8 cellular contexts compared by ENCODE assay signal in genomic region chr6:69796081-69796626, GRCh38. TPM values are rescaled to one million over a fixed set of nuclear protein-coding genes. Genes with fewer than 3 reads are reported as not detected.
DNase-seq lines count a peak whose midpoint lies in the region; ATAC-seq and TF ChIP-seq lines count a peak whose summit lies in the region.

No MANE protein-coding gene starts in this region.

- peaks cover 45% of the 10 kb centered on the region for H3K4me1 Mint-ChIP-seq in activated naive CD4-positive, alpha-beta T cell treated with anti-CD3 and anti-CD28 coated beads, Interleukin-2, amount 10 ng/mL, durations not matched to agents 7 days and 5 days

- H3K9me3 Mint-ChIP-seq in activated naive CD4-positive, alpha-beta T cell treated with anti-CD3 and anti-CD28 coated beads, Interleukin-2, amount 10 ng/mL, durations not matched to agents 7 days and 5 days: peaks cover 7% of the 10 kb centered on the region

- POLR2A ChIA-PET in BJ (lab: Charles Lee): interaction anchor here (0.6 kb wide), 1 partner anchor 11 kb away, joined by 6 read pairs; no protein-coding TSS in a partner anchor

- peak overlapping the region; percentile 90 for H3K4me3 Mint-ChIP-seq in activated naive CD4-positive, alpha-beta T cell treated with anti-CD3 and anti-CD28 coated beads, Interleukin-2, amount 10 ng/mL, durations not matched to agents 7 days and 5 days

- no peak for TF ChIP-seq CTCF in BJ (IDR thresholded peaks at IDR 0.05; ENCODE audit: insufficient read depth, low read depth, low read length)

- peaks cover 20% of the 10 kb centered on the region for H3K36me3 Mint-ChIP-seq in activated naive CD4-positive, alpha-beta T cell treated with anti-CD3 and anti-CD28 coated beads, Interleukin-2, amount 10 ng/mL, durations not matched to agents 7 days and 5 days

- ATAC-seq in GM18861 (IDR thresholded peaks at IDR 0.05; ENCODE audit: unreplicated experiment) (peak; percentile 33), HG03139 (IDR thresholded peaks at IDR 0.05; ENCODE audit: unreplicated experiment) (peak; percentile 24), HG02840 (IDR thresholded peaks at IDR 0.05; ENCODE audit: low FRiP score, unreplicated experiment) (no peak)

- no peaks in the 10 kb centered on the region for H3K36me3 ChIP-seq in BJ (ENCODE audit: control insufficient read depth, insufficient read depth, low read length)

- H3K27me3 ChIP-seq in BJ (ENCODE audit: control insufficient read depth, insufficient read depth, low read length): no peaks in the 10 kb centered on the region

- H3K27me3 Mint-ChIP-seq in activated naive CD4-positive, alpha-beta T cell treated with anti-CD3 and anti-CD28 coated beads, Interleukin-2, amount 10 ng/mL, durations not matched to agents 7 days and 5 days: no peaks in the 10 kb centered on the region

- peak overlapping the region; percentile 78 for H3K4me3 ChIP-seq in BJ (ENCODE audit: low read depth, low read length)

- H3K27ac Mint-ChIP-seq in activated naive CD4-positive, alpha-beta T cell treated with anti-CD3 and anti-CD28 coated beads, Interleukin-2, amount 10 ng/mL, durations not matched to agents 7 days and 5 days: peak overlapping the region; percentile 95

- DNase-seq in BJ (ENCODE audit: low read depth): no peak
- peak; percentile 78 for DNase-seq in NCI-H526 treated with DMSO at 0.1 percent for 48 hours (lab: John Stamatoyannopoulos, UW)
- peak; percentile 68 for DNase-seq in activated naive CD4-positive, alpha-beta T cell treated with anti-CD3 and anti-CD28 coated beads, Interleukin-2, amount 10 ng/mL, durations not matched to agents 7 days and 5 days
- peak; percentile 57 for DNase-seq in germinal center (ENCODE audit: low spot score)
- peak; percentile 13 for DNase-seq in non-pigmented ciliary epithelial cell (ENCODE audit: low read depth)

- CTCF ChIA-PET in BJ (lab: Yijun Ruan, JAX): interaction anchor here (0.7 to 1.9 kb wide), 10 partner anchors 10 to 198 kb away, joined by 3 to 9 read pairs (median 4); no protein-coding TSS in a partner anchor
- CTCF ChIA-PET in activated naive CD4-positive, alpha-beta T cell treated with anti-CD3 and anti-CD28 coated beads, Interleukin-2, amount 10 ng/mL, durations not matched to agents 7 days and 5 days (lab: Charles Lee): interaction anchor here (1.0 to 5.6 kb wide), 3 partner anchors 11 to 307 kb away, joined by 3 to 45 read pairs (median 4); no protein-coding TSS in a partner anchor

RNA-seq across cellular contexts. Expression of gene LMBRD1, which starts 0.7 kb away (rescaled TPM):
- polyA plus RNA-seq in BJ (2011; rRNA removed): 9.0 and 19.1 TPM in 2 replicates
- 5.0 and 8.7 TPM in 2 replicates for polyA minus RNA-seq in BJ (2011; rRNA and poly(A)+ RNA removed)
